2 cellular contexts compared by ENCODE assay signal in the genomic region with DNA sequence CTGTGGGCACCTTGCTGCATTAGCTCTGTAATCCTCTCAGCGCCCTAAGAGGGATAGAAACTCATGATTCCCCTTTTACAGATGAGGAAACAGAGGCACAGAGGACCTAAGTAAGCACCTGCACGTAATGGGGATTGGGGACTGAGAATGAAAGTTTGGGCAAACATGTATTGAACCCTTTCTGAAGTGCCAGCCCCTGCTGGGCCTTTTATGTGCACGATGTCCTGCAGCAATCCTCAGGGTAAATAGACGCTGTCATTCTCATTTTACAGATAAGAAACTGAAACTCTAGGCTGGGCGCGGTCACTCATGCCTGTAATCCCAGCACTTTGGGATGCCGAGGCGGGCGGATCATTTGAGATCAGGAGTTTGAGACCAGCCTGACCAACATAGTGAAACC.
TF ChIP-seq lines count a peak whose summit lies in the region.

No MANE protein-coding gene starts in this region.

TF ChIP-seq in HEK293, 187 proteins besides CTCF, POLR2A, EP300 and RAD21 (continued from another document):
- TF ChIP-seq, protein P1, sequence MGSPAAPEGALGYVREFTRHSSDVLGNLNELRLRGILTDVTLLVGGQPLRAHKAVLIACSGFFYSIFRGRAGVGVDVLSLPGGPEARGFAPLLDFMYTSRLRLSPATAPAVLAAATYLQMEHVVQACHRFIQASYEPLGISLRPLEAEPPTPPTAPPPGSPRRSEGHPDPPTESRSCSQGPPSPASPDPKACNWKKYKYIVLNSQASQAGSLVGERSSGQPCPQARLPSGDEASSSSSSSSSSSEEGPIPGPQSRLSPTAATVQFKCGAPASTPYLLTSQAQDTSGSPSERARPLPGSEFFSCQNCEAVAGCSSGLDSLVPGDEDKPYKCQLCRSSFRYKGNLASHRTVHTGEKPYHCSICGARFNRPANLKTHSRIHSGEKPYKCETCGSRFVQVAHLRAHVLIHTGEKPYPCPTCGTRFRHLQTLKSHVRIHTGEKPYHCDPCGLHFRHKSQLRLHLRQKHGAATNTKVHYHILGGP (tag by site-specific recombination; IDR thresholded peaks at IDR 0.05), result no peak
- TF ChIP-seq KLF1 (tag by site-specific recombination; IDR thresholded peaks at IDR 0.05), result peak; percentile 46; the same call in 1 of the 2 replicates
- no peak for TF ChIP-seq SP2 (tag by site-specific recombination; IDR thresholded peaks at IDR 0.05)
- TF ChIP-seq SP3 (tag by site-specific recombination; IDR thresholded peaks at IDR 0.05), result no peak
- no peak for TF ChIP-seq GLI4 (tag by site-specific recombination; IDR thresholded peaks at IDR 0.05)
- no peak for TF ChIP-seq ZNF610 (tag by site-specific recombination; IDR thresholded peaks at IDR 0.05; ENCODE audit: borderline replicate concordance)
- TF ChIP-seq ZNF423 (tag by site-specific recombination; IDR thresholded peaks at IDR 0.05), result no peak
- no peak for TF ChIP-seq ZNF830 (tag by site-specific recombination; IDR thresholded peaks at IDR 0.05; ENCODE audit: low read depth)
- TF ChIP-seq ZXDB (tag by site-specific recombination; IDR thresholded peaks at IDR 0.05), result peak; percentile 31; the same call in 1 of the 2 replicates
- TF ChIP-seq, protein P2, sequence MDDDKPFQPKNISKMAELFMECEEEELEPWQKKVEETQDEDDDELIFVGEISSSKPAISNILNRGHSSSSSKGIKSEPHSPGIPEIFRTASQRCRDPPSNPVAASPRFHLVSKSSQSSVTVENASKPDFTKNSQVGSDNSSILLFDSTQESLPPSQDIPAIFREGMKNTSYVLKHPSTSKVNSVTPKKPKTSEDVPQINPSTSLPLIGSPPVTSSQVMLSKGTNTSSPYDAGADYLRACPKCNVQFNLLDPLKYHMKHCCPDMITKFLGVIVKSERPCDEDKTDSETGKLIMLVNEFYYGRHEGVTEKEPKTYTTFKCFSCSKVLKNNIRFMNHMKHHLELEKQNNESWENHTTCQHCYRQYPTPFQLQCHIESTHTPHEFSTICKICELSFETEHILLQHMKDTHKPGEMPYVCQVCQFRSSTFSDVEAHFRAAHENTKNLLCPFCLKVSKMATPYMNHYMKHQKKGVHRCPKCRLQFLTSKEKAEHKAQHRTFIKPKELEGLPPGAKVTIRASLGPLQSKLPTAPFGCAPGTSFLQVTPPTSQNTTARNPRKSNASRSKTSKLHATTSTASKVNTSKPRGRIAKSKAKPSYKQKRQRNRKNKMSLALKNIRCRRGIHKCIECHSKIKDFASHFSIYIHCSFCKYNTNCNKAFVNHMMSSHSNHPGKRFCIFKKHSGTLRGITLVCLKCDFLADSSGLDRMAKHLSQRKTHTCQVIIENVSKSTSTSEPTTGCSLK (tag by site-specific recombination; IDR thresholded peaks at IDR 0.05), result no peak
- TF ChIP-seq ZSCAN30 (tag by site-specific recombination; IDR thresholded peaks at IDR 0.05), result no peak
- TF ChIP-seq OSR2 (tag by site-specific recombination; IDR thresholded peaks at IDR 0.05), result 0 out of 2 replicates have a peak, but pooled peaks have one; percentile 14
- TF ChIP-seq MZF1 (tag by site-specific recombination; IDR thresholded peaks at IDR 0.05; ENCODE audit: borderline replicate concordance), result peak; percentile 85; the same call in 1 of the 2 replicates
- no peak for TF ChIP-seq ZNF324 (tag by site-specific recombination; IDR thresholded peaks at IDR 0.05)
- TF ChIP-seq ZBTB17 (tag by site-specific recombination; IDR thresholded peaks at IDR 0.05), result peak; percentile 16; the same call in 1 of the 2 replicates
- TF ChIP-seq ZIC2 (tag by site-specific recombination; IDR thresholded peaks at IDR 0.05), result peak; percentile 33; the same call in 1 of the 2 replicates
- no peak for TF ChIP-seq ZNF114 (tag by site-specific recombination; IDR thresholded peaks at IDR 0.05)
- no peak for TF ChIP-seq ZNF155 (tag by site-specific recombination; IDR thresholded peaks at IDR 0.05)
- TF ChIP-seq, protein P3, sequence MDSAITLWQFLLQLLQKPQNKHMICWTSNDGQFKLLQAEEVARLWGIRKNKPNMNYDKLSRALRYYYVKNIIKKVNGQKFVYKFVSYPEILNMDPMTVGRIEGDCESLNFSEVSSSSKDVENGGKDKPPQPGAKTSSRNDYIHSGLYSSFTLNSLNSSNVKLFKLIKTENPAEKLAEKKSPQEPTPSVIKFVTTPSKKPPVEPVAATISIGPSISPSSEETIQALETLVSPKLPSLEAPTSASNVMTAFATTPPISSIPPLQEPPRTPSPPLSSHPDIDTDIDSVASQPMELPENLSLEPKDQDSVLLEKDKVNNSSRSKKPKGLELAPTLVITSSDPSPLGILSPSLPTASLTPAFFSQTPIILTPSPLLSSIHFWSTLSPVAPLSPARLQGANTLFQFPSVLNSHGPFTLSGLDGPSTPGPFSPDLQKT (IDR thresholded peaks at IDR 0.05; ENCODE audit: borderline replicate concordance, low read depth, low read length), result no peak
- TF ChIP-seq ZNF792 (tag by site-specific recombination; IDR thresholded peaks at IDR 0.05), result no peak

TF ChIP-seq in H1, 55 proteins besides CTCF, POLR2A, EP300 and RAD21 (continued from another document):
- no peak for TF ChIP-seq KDM1A (IDR thresholded peaks at IDR 0.05; ENCODE audit: borderline replicate concordance, low read length)
- TF ChIP-seq CREB1 (IDR thresholded peaks at IDR 0.05), result no peak
- TF ChIP-seq ASH2L (IDR thresholded peaks at IDR 0.05; ENCODE audit: low read length), result no peak
- no peak for TF ChIP-seq GABPA (IDR thresholded peaks at IDR 0.05; ENCODE audit: borderline replicate concordance, insufficient read depth, low read length)
- TF ChIP-seq JUN (IDR thresholded peaks at IDR 0.05; ENCODE audit: low read depth, low read length), result no peak
- no peak for TF ChIP-seq TBP (IDR thresholded peaks at IDR 0.05; ENCODE audit: low read depth, low read length)
- no peak for TF ChIP-seq BCL11A (IDR thresholded peaks at IDR 0.05; ENCODE audit: low read depth in 2 of 2, low read length in 2 of 2)
- TF ChIP-seq TAF1 (IDR thresholded peaks at IDR 0.05; ENCODE audit: low read depth, low read length), result no peak
- TF ChIP-seq E2F6 (IDR thresholded peaks at IDR 0.05), result no peak
- no peak for TF ChIP-seq EGR1 (IDR thresholded peaks at IDR 0.05; ENCODE audit: borderline replicate concordance, low read depth, low read length)
